Comparison of ENCODE assay signal across 15 cellular contexts in genomic region chr16:50329446-50330189, GRCh38. TPM values are rescaled to one million over a fixed set of nuclear protein-coding genes. Genes with fewer than 3 reads are reported as not detected.
A peak's percentile ranks its signal among the peaks of the same experiment; 100 is the strongest.
DNase-seq lines count a peak whose midpoint lies in the region; ATAC-seq and TF ChIP-seq lines count a peak whose summit lies in the region.
"Had no signal": no experiment of that assay in that cellular context is flagged by ENCODE, and none has a peak within 500 bp of the region (broad histone marks: within the 10 kb centered on the region; RNA-seq: fewer than 3 reads in every experiment).

No MANE protein-coding gene starts in this region.

- WGBS in transverse colon (ENCODE audit: low coverage in 1 of 2), 2 donors: 65 to 79% methylated on average over 6 to 11 of the region's 11 CpGs

- H3K27me3 ChIP-seq in adipocyte (replicated peaks; ENCODE audit: control insufficient read depth, insufficient read depth, low read length): no peaks in the 10 kb centered on the region
- H3K27me3 ChIP-seq in transverse colon: no peaks in the 10 kb centered on the region

- ATAC-seq in activated naive CD8-positive, alpha-beta T cell treated with anti-CD3 and anti-CD28 coated beads, Interleukin-2, amount 50 U/mL, for 24 hours: no peak
- ATAC-seq in HG03442 (IDR thresholded peaks at IDR 0.05; ENCODE audit: unreplicated experiment): no peak
- ATAC-seq in HG02763 (IDR thresholded peaks at IDR 0.05; ENCODE audit: unreplicated experiment): no peak
- ATAC-seq: esophagus mucosa; K562; stimulated activated naive B cell treated with anti-CD40 and anti-IgM and Interleukin-4, amounts not matched to agents 10 μg/mL and 1 μg/mL and 100 μg/mL, for 72 hours had no signal

- H3K4me1 Mint-ChIP-seq in activated naive CD8-positive, alpha-beta T cell (ENCODE audit: low read depth): peaks cover 28% of the 10 kb centered on the region
- peaks cover 28% of the 10 kb centered on the region for H3K4me1 Mint-ChIP-seq in activated naive CD8-positive, alpha-beta T cell treated with anti-CD3 and anti-CD28 coated beads, Interleukin-2, amount 50 U/mL, for 24 hours
- H3K4me1 Mint-ChIP-seq in mesothelial cell of epicardium: peaks cover 5% of the 10 kb centered on the region

- in situ Hi-C loops in transverse colon (cut with MboI; ENCODE audit: low pct_ligation_motif_present in 1 of 4, low pct_unique_long_range_greater_than_20kb in 1 of 4, low sequenced_read_pairs in 3 of 4): no loop called here

- TF ChIP-seq POLR2A in transverse colon (IDR thresholded peaks at IDR 0.05): no peak

- H3K27ac Mint-ChIP-seq in activated naive CD8-positive, alpha-beta T cell: peak overlapping the region; percentile 30
- H3K27ac Mint-ChIP-seq in activated naive CD8-positive, alpha-beta T cell treated with anti-CD3 and anti-CD28 coated beads, Interleukin-2, amount 50 U/mL, for 24 hours: no peak overlapping the region
- peak overlapping the region; percentile 39 for H3K27ac Mint-ChIP-seq in mesothelial cell of epicardium
- H3K27ac Mint-ChIP-seq: stimulated activated naive B cell treated with anti-CD40 and anti-IgM and Interleukin-4, amounts not matched to agents 10 μg/mL and 1 μg/mL and 100 μg/mL, for 72 hours had no signal

- H3K4me1 ChIP-seq in adipocyte (ENCODE audit: control insufficient read depth, insufficient read depth, low read length) (no peaks in the 10 kb centered on the region), transverse colon (peaks cover 0 to 11% (median 3%) of the 10 kb centered on the region in 4 donors)

- no peak overlapping the region for H3K4me3 ChIP-seq in adipocyte (ENCODE audit: low read length)
- H3K4me3 ChIP-seq in transverse colon: no peak overlapping the region
- H3K4me3 ChIP-seq: K562, SK-N-MC had no signal

- TF ChIP-seq CTCF in mesothelial cell of epicardium (IDR thresholded peaks at IDR 0.05; ENCODE audit: unreplicated experiment) (no peak), transverse colon (IDR thresholded peaks at IDR 0.05) (no peak), RWPE1 (conservative IDR thresholded peaks at IDR 0.05; ENCODE audit: low read depth) (no peak)

- CTCF ChIA-PET in RWPE1 (lab: Yijun Ruan, JAX): no interaction called here

- DNase-seq in activated naive CD8-positive, alpha-beta T cell treated with anti-CD3 and anti-CD28 coated beads, Interleukin-2, amount 50 U/mL, for 24 hours: no peak
- no peak for DNase-seq in adipocyte (ENCODE audit: low read depth)
- no peak for DNase-seq in mesothelial cell of epicardium (ENCODE audit: low spot score in 2 of 2, unreplicated experiment in 2 of 2)
- DNase-seq in transverse colon: no peak
- no peak for DNase-seq in RWPE1 (ENCODE audit: low spot score)
- DNase-seq: cortex of kidney; DMS 273 treated with DMSO at 0.1 percent for 48 hours; NCI-H2227 treated with DMSO at 0.1 percent for 48 hours; stimulated activated naive B cell treated with anti-CD40 and anti-IgM and Interleukin-4, amounts not matched to agents 10 μg/mL and 1 μg/mL and 100 μg/mL, for 72 hours had no signal

- H3K9ac ChIP-seq in adipocyte (ENCODE audit: low read length): peak overlapping the region; percentile 22

- H3K36me3 ChIP-seq in adipocyte (ENCODE audit: control insufficient read depth, insufficient read depth, low read length, severe bottlenecking) (peaks cover 53% of the 10 kb centered on the region), transverse colon (peaks cover 0 to 24% (median 8%) of the 10 kb centered on the region in 4 donors)

- H3K9me3 ChIP-seq in adipocyte (ENCODE audit: control insufficient read depth, low read length): no peaks in the 10 kb centered on the region
- H3K9me3 ChIP-seq in transverse colon: no peaks in the 10 kb centered on the region

- H3K9me3 Mint-ChIP-seq in activated naive CD8-positive, alpha-beta T cell (ENCODE audit: low read depth): no peaks in the 10 kb centered on the region
- no peaks in the 10 kb centered on the region for H3K9me3 Mint-ChIP-seq in activated naive CD8-positive, alpha-beta T cell treated with anti-CD3 and anti-CD28 coated beads, Interleukin-2, amount 50 U/mL, for 24 hours
- H3K9me3 Mint-ChIP-seq in mesothelial cell of epicardium: peaks cover 5% of the 10 kb centered on the region
- H3K9me3 Mint-ChIP-seq: stimulated activated naive B cell treated with anti-CD40 and anti-IgM and Interleukin-4, amounts not matched to agents 10 μg/mL and 1 μg/mL and 100 μg/mL, for 72 hours had no signal

- TF ChIP-seq EP300 in transverse colon (IDR thresholded peaks at IDR 0.05; ENCODE audit: low read depth): no peak

- H3K36me3 Mint-ChIP-seq in activated naive CD8-positive, alpha-beta T cell: peaks cover 12% of the 10 kb centered on the region
- H3K36me3 Mint-ChIP-seq in activated naive CD8-positive, alpha-beta T cell treated with anti-CD3 and anti-CD28 coated beads, Interleukin-2, amount 50 U/mL, for 24 hours (ENCODE audit: low read depth): peaks cover 46% of the 10 kb centered on the region
- H3K36me3 Mint-ChIP-seq in mesothelial cell of epicardium: peaks cover 32% of the 10 kb centered on the region

- POLR2A ChIA-PET in RWPE1 (lab: Yijun Ruan, JAX; ENCODE audit: low non-redundant PET): no interaction called here

- no peak overlapping the region for H3K4me3 Mint-ChIP-seq in activated naive CD8-positive, alpha-beta T cell
- H3K4me3 Mint-ChIP-seq in activated naive CD8-positive, alpha-beta T cell treated with anti-CD3 and anti-CD28 coated beads, Interleukin-2, amount 50 U/mL, for 24 hours: no peak overlapping the region
- no peak overlapping the region for H3K4me3 Mint-ChIP-seq in mesothelial cell of epicardium
- H3K4me3 Mint-ChIP-seq: stimulated activated naive B cell treated with anti-CD40 and anti-IgM and Interleukin-4, amounts not matched to agents 10 μg/mL and 1 μg/mL and 100 μg/mL, for 72 hours had no signal

- H3K27ac ChIP-seq in transverse colon (peak overlapping the region; percentile 43 to 59 (median 55)), RWPE1 (no peak overlapping the region)
- H3K27ac ChIP-seq: SK-N-MC had no signal

- no peaks in the 10 kb centered on the region for H3K27me3 Mint-ChIP-seq in activated naive CD8-positive, alpha-beta T cell
- no peaks in the 10 kb centered on the region for H3K27me3 Mint-ChIP-seq in activated naive CD8-positive, alpha-beta T cell treated with anti-CD3 and anti-CD28 coated beads, Interleukin-2, amount 50 U/mL, for 24 hours
- H3K27me3 Mint-ChIP-seq in mesothelial cell of epicardium (ENCODE audit: low read depth): no peaks in the 10 kb centered on the region
- H3K27me3 Mint-ChIP-seq: stimulated activated naive B cell treated with anti-CD40 and anti-IgM and Interleukin-4, amounts not matched to agents 10 μg/mL and 1 μg/mL and 100 μg/mL, for 72 hours had no signal

- intact Hi-C loops in transverse colon (cut with DNase I; ENCODE audit: low total_unique reads): no loop called here

RNA-seq across cellular contexts. Expression of gene BRD7, which starts 39.2 kb away (rescaled TPM):
- total RNA-seq in mesothelial cell of epicardium (76.8 to 87.4 TPM (median 84.2 TPM) in 3 replicates), transverse colon (10 to 100 TPM; 29.9 to 58.0 (median 38.5) TPM)
